In the genomic region with DNA sequence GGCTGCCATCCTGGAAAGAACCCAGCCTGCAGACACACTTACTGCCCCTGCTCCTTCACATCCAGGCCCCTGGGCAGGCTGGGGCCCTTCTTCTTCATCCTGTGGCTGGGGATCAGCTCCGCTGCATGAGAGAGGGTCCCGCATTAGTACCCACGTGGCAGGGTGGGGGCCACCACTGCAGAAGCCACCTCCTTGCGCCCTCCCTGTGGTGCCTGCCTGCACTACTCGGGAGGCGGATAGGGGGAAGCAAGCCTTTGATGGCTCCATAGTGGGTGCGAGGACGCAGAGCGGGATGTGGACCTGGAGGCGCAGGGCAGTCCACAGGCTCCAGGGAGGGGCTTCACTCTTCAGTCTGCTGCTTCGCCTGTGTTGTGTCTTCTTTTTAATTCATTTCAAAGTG, we compare ENCODE assay signal across 22 cellular contexts. TPM values are rescaled to one million over a fixed set of nuclear protein-coding genes. Genes with fewer than 3 reads are reported as not detected.
DNase-seq lines count a peak whose midpoint lies in the region; ATAC-seq, FAIRE-seq and TF ChIP-seq lines count a peak whose summit lies in the region.
"Had no signal": no experiment of that assay in that cellular context is flagged by ENCODE, and none has a peak within 500 bp of the region (broad histone marks: within the 10 kb centered on the region; RNA-seq: fewer than 3 reads in every experiment).

No MANE protein-coding gene starts in this region.

- no peak overlapping the region for H3K4me3 ChIP-seq in Panc1 (ENCODE audit: low read depth in 2 of 2, low read length in 2 of 2)
- H3K4me3 ChIP-seq in spleen, result no peak overlapping the region
- no peak overlapping the region for H3K4me3 ChIP-seq in kidney (ENCODE audit: low read length in 2 of 2)
- H3K4me3 ChIP-seq: skin epidermis, transverse colon had no signal

- no peak for TF ChIP-seq POLR2A in spleen (IDR thresholded peaks at IDR 0.05)

- H3K9ac ChIP-seq in kidney (ENCODE audit: low read length in 2 of 2), result no peak overlapping the region

- in situ Hi-C loops in Panc1 (cut with HindIII; ENCODE audit: low pct_unique_long_range_greater_than_20kb, low sequenced_read_pairs), result no loop called here

- CTCF ChIA-PET in Panc1 (lab: Charles Lee), result no interaction called here

- WGBS in spleen, 5 donors, result 88 to 96% (median 90%) methylated on average over 8 to 11 of the region's 11 CpGs

- 0 out of 2 replicates have a peak, but pooled peaks have one; percentile 32 for ATAC-seq in Panc1
- ATAC-seq in esophagus mucosa, result peak; percentile 19
- ATAC-seq: effector memory CD8-positive, alpha-beta T cell had no signal

- TF ChIP-seq CTCF in Panc1 (IDR thresholded peaks at IDR 0.05) (no peak), spleen (IDR thresholded peaks at IDR 0.05 in 8 of 11, conservative IDR thresholded peaks at IDR 0.05 in 3 of 11) (no peak), kidney (IDR thresholded peaks at IDR 0.05; ENCODE audit: borderline replicate concordance, extremely low read depth, insufficient read depth) (no peak)

- POLR2A ChIA-PET in Panc1 (lab: Charles Lee), result no interaction called here

- no peak for FAIRE-seq in kidney (lab: Jason Lieb, UNC)
- FAIRE-seq: GM12892, H1 had no signal

- H3K27me3 ChIP-seq in Panc1 (ENCODE audit: control insufficient read depth, insufficient read depth, low read length) (no peaks in the 10 kb centered on the region), spleen (replicated peaks in 1 of 7) (no peaks in the 10 kb centered on the region)
- H3K27me3 ChIP-seq: transverse colon had no signal

- intact Hi-C loops in Panc1 (cut with micrococcal nuclease; ENCODE audit: unreplicated experiment), result no loop called here
- intact Hi-C loops in spleen (cut with DNase I; ENCODE audit: low total_unique reads), result no loop called here
- intact Hi-C loops in kidney (cut with DNase I), result no loop called here

- H3K27ac ChIP-seq in Panc1 (ENCODE audit: low read length) (no peak overlapping the region), spleen (no peak overlapping the region), kidney (ENCODE audit: low read depth in 2 of 2, low read length in 2 of 2) (no peak overlapping the region)
- H3K27ac ChIP-seq: skin epidermis, transverse colon had no signal

- H3K9me3 ChIP-seq in Panc1 (ENCODE audit: control insufficient read depth, insufficient read depth, low read depth, low read length) (no peaks in the 10 kb centered on the region), spleen (peaks cover 3 to 41% (median 35%) of the 10 kb centered on the region in 8 donors), kidney (ENCODE audit: control insufficient read depth in 1 of 2, low read length in 2 of 2) (peaks cover 0 to 9% of the 10 kb centered on the region in 2 donors)
- H3K9me3 ChIP-seq: transverse colon had no signal

- H3K36me3 ChIP-seq in Panc1 (ENCODE audit: control insufficient read depth, insufficient read depth, low read length), result no peaks in the 10 kb centered on the region
- H3K36me3 ChIP-seq in spleen, result peaks cover 0 to 11% (median 0%) of the 10 kb centered on the region in 6 donors
- H3K36me3 ChIP-seq in kidney (ENCODE audit: control insufficient read depth in 1 of 2, insufficient read depth in 2 of 2, low read length in 2 of 2), result no peaks in the 10 kb centered on the region
- H3K36me3 ChIP-seq: transverse colon had no signal

- no TSS peak for BruUV-seq in Panc1 (replicated peaks; lab: Mats Ljungman, UMichigan)

- DNase-seq in activated CD8-positive, alpha-beta memory T cell treated with anti-CD3 and anti-CD28 coated beads, Interleukin-2, amount 50 U/mL, for 48 hours, result peak; percentile 39
- DNase-seq in activated CD8-positive, alpha-beta memory T cell treated with anti-CD3 and anti-CD28 coated beads for 24 hours, result no peak
- DNase-seq in Panc1 (ENCODE audit: low read depth, low spot score) (no peak), spleen (peak; percentile 43), Kasumi-1 (lab: John Stamatoyannopoulos, UW) (no peak), kidney (no peak), NCI-H2081 (lab: John Stamatoyannopoulos, UW) (no peak)
- DNase-seq: activated B cell treated with CpG ODN at 0.5 μM for 24 hours; anterior cingulate cortex; cortex of kidney; effector memory CD8-positive, alpha-beta T cell; foreskin fibroblast; NCI-H1048; NCI-H187; NCI-H524 treated with DMSO at 0.1 percent for 48 hours; nucleus accumbens; SIG-M5; transverse colon had no signal

- H3K4me1 ChIP-seq in Panc1 (ENCODE audit: control insufficient read depth, insufficient read depth, low read length) (no peaks in the 10 kb centered on the region), spleen (no peaks in the 10 kb centered on the region), kidney (ENCODE audit: control insufficient read depth in 1 of 2, insufficient read depth in 1 of 2, low read depth in 1 of 2, low read length in 2 of 2) (no peaks in the 10 kb centered on the region)
- H3K4me1 ChIP-seq: transverse colon had no signal

RNA-seq across cellular contexts. Expression of a gene that starts 46.7 kb away (rescaled TPM):
- total RNA-seq in Panc1 (2021; ENCODE audit: unreplicated experiment), result 88.7 TPM
- polyA plus RNA-seq in Panc1 (2012; ENCODE audit: insufficient read length), result 117 TPM
- total RNA-seq in esophagus mucosa, result 101 TPM
- 10 to 100 TPM in 5 of 7 donors, 1 to 10 TPM in 2; 7.9 to 25.0 (median 18.6) TPM for total RNA-seq in spleen
- polyA plus RNA-seq in spleen, result 10 to 100 TPM in 1 of 3 donors, 1 to 10 TPM in 2; 4.1 to 12.4 (median 9.1) TPM
- total RNA-seq in kidney, result 124 TPM
- 18.4 TPM for polyA plus RNA-seq in kidney (ENCODE audit: insufficient read depth, low read depth, low replicate concordance)

Comparison
In these comparisons a context has a peak if more than half of its experiments do, and no peak if none do; other contexts are left out.
1. DNase-seq: peak in activated CD8-positive, alpha-beta memory T cell treated with anti-CD3 and anti-CD28 coated beads, Interleukin-2, amount 50 U/mL, for 48 hours (single experiment) and spleen (single experiment); none in activated CD8-positive, alpha-beta memory T cell treated with anti-CD3 and anti-CD28 coated beads for 24 hours (single experiment), Panc1 (single experiment), Kasumi-1 (0 of 2), kidney (single experiment) and NCI-H2081 (0 of 2).